ENCODE assay signal across 9 cellular contexts in genomic region chr16:11224894-11225676, GRCh38. TPM values are rescaled to one million over a fixed set of nuclear protein-coding genes. Genes with fewer than 3 reads are reported as not detected.
DNase-seq lines count a peak whose midpoint lies in the region; ATAC-seq, FAIRE-seq and TF ChIP-seq lines count a peak whose summit lies in the region.
"Had no signal": no experiment of that assay in that cellular context is flagged by ENCODE, and none has a peak within 500 bp of the region (broad histone marks: within the 10 kb centered on the region; RNA-seq: fewer than 3 reads in every experiment).

No MANE protein-coding gene starts in this region.

- H3K23me2 ChIP-seq in H1 (ENCODE audit: low read depth, low read length), result peaks cover 1% of the 10 kb centered on the region; the same call in 1 of the 2 replicates

- no peaks in the 10 kb centered on the region for H4K20me1 ChIP-seq in H1 (replicated peaks in 1 of 2; ENCODE audit: control insufficient read depth in 1 of 2, insufficient read depth in 2 of 2, low read length in 2 of 2)

- no peak overlapping the region for H3K9ac ChIP-seq in H1 (replicated peaks in 1 of 4; ENCODE audit: extremely low read depth in 1 of 4, low read depth in 3 of 4, low read length in 3 of 4)

- CTCF ChIA-PET in H1 (lab: Charles Lee; ENCODE audit: partially characterized antibody), result interaction anchor here (0.6 to 2.0 kb wide), 4 partner anchors 31 to 260 kb away, joined by 3 to 6 read pairs (median 3); partner anchors contain the start of gene SOCS1

- no peaks in the 10 kb centered on the region for H3K36me3 ChIP-seq in H1 (ENCODE audit: control insufficient read depth in 2 of 4, insufficient read depth in 4 of 4, low read length in 3 of 4)

- no peaks in the 10 kb centered on the region for H3K79me1 ChIP-seq in H1 (ENCODE audit: low read depth, low read length)

- no peak for TF ChIP-seq RAD21 in H1 (IDR thresholded peaks at IDR 0.05 in 1 of 2, conservative IDR thresholded peaks at IDR 0.05 in 1 of 2; ENCODE audit: low read depth in 2 of 2, low read length in 2 of 2)

- H4K91ac ChIP-seq in H1 (replicated peaks; ENCODE audit: insufficient read length, low read length), result no peak overlapping the region

- no peak overlapping the region for H3K56ac ChIP-seq in H1 (replicated peaks; ENCODE audit: insufficient read length, low read depth, low read length)

- H3K23ac ChIP-seq in H1 (ENCODE audit: insufficient read length), result no peak overlapping the region

- POLR2A ChIA-PET in H1 (lab: Charles Lee; ENCODE audit: partially characterized antibody), result interaction anchor here (1.0 to 1.7 kb wide), 4 partner anchors 13 to 73 kb away, joined by 3 to 6 read pairs (median 4); no protein-coding TSS in a partner anchor

- H3K4me1 ChIP-seq in H1 (replicated peaks in 1 of 4; ENCODE audit: control insufficient read depth in 3 of 4, insufficient read depth in 4 of 4, low read length in 3 of 4), result no peaks in the 10 kb centered on the region; a peak in 2 of 7 replicates

- H3K27me3 ChIP-seq in H1 (replicated peaks in 1 of 4; ENCODE audit: control insufficient read depth in 3 of 4, extremely low read depth in 1 of 4, insufficient read depth in 3 of 4, low read length in 3 of 4), result no peaks in the 10 kb centered on the region

- no peak overlapping the region for H3K27ac ChIP-seq in H1 (ENCODE audit: low read depth, low read length)

- H3K4me3 ChIP-seq in H1 (ENCODE audit: extremely low read depth in 1 of 4, insufficient read depth in 2 of 4, low read depth in 3 of 4, low read length in 4 of 4), result no peak overlapping the region

- H3K79me2 ChIP-seq in H1 (ENCODE audit: control insufficient read depth in 1 of 2, insufficient read depth in 2 of 2, low read length in 2 of 2), result no peaks in the 10 kb centered on the region

- H3K18ac ChIP-seq in H1 (ENCODE audit: extremely low read depth, low read length), result no peak overlapping the region; the same call in 1 of the 2 replicates

- H2BK12ac ChIP-seq in H1 (ENCODE audit: low read depth, low read length), result no peak overlapping the region

- no peak overlapping the region for H4K8ac ChIP-seq in H1 (ENCODE audit: extremely low read depth, insufficient read depth, low read length)

- H4K5ac ChIP-seq in H1 (ENCODE audit: insufficient read length, low read depth, low read length), result no peak overlapping the region

- no peak overlapping the region for H2AFZ ChIP-seq in H1 (ENCODE audit: low read length)

- no peak overlapping the region for H3K14ac ChIP-seq in H1 (ENCODE audit: insufficient read length)

- no peak overlapping the region for H3K4ac ChIP-seq in H1 (replicated peaks; ENCODE audit: insufficient read length, low read depth, low read length)

- no peak for TF ChIP-seq EP300 in H1 (IDR thresholded peaks at IDR 0.05; ENCODE audit: borderline replicate concordance in 1 of 2, low read depth in 2 of 2, low read length in 2 of 2)

- TF ChIP-seq CTCF in H1 (IDR thresholded peaks at IDR 0.05; ENCODE audit: control extremely low read depth in 1 of 3, insufficient read depth in 1 of 3, low read depth in 1 of 3, low read length in 3 of 3), result no peak

- DNase-seq in activated CD4-positive, alpha-beta T cell treated with anti-CD3 and anti-CD28 coated beads for 1 hour, result peak; percentile 62
- no peak for DNase-seq in H1 (ENCODE audit: low read depth in 1 of 2, low spot score in 2 of 2)
- peak; percentile 79 to 81 for DNase-seq in stimulated activated CD4-positive, alpha-beta T cell treated with anti-CD3 and anti-CD28 coated beads, Interleukin-4, amount 100 ng/mL, for 48 hours (ENCODE audit: low read depth in 2 of 2)
- no peak for DNase-seq in medulla oblongata (ENCODE audit: extremely low spot score)
- no peak for DNase-seq in DMS 273 (lab: John Stamatoyannopoulos, UW; ENCODE audit: unreplicated experiment)
- no peak for DNase-seq in DMS79 (lab: John Stamatoyannopoulos, UW)

- TF ChIP-seq POLR2A in H1 (IDR thresholded peaks at IDR 0.05; ENCODE audit: control extremely low read depth in 1 of 2, low read depth in 2 of 2, low read length in 2 of 2), result no peak

- FAIRE-seq in H1 (lab: Jason Lieb, UNC), result no peak

- no peak overlapping the region for H3K4me2 ChIP-seq in H1 (ENCODE audit: insufficient read depth in 1 of 2, low read depth in 2 of 2, low read length in 2 of 2)

- no peak overlapping the region for H2AK5ac ChIP-seq in H1 (ENCODE audit: low read depth, low read length)

- no peak overlapping the region for H2BK5ac ChIP-seq in H1 (ENCODE audit: low read depth, low read length)

- no peaks in the 10 kb centered on the region for H3K9me3 ChIP-seq in H1 (ENCODE audit: insufficient read depth in 2 of 2, low read depth in 1 of 2, low read length in 1 of 2)

- H2BK20ac ChIP-seq in H1 (ENCODE audit: low read length), result no peak overlapping the region

- no peak overlapping the region for H2BK120ac ChIP-seq in H1 (replicated peaks; ENCODE audit: low read depth, low read length)

- H2BK15ac ChIP-seq in H1 (ENCODE audit: low read length), result no peak overlapping the region

- WGBS in H1 (ENCODE audit: extremely low coverage in 1 of 2, insufficient coverage in 1 of 2, insufficient read length in 1 of 2, insufficient replicate concordance in 2 of 2, low coverage in 1 of 2, low lambda C conversion rate in 2 of 2, missing lambda C conversion rate in 1 of 2), 2 experiments, result 86% methylated on average over 21 of the region's 21 CpGs; no CpG with 5 or more reads in 1 of the 2 experiments

- peak; percentile 88 for ATAC-seq in GM19023 (IDR thresholded peaks at IDR 0.05; ENCODE audit: unreplicated experiment)
- peak; percentile 82 for ATAC-seq in HG03135 (IDR thresholded peaks at IDR 0.05; ENCODE audit: unreplicated experiment)

TF ChIP-seq in H1, 55 proteins besides CTCF, POLR2A, EP300 and RAD21 (continues in another document):
- TF ChIP-seq CREB1 (IDR thresholded peaks at IDR 0.05), result no peak
- TF ChIP-seq ASH2L (IDR thresholded peaks at IDR 0.05; ENCODE audit: low read length), result no peak
- TF ChIP-seq SAP30 (IDR thresholded peaks at IDR 0.05; ENCODE audit: insufficient read depth, insufficient replicate concordance, low read length), result no peak
- no peak for TF ChIP-seq USF2 (IDR thresholded peaks at IDR 0.05; ENCODE audit: low read length)

RNA-seq across cellular contexts. Expression of gene SOCS1, which starts 30.9 kb away (rescaled TPM):
- 48.9 and 49.8 TPM in 2 replicates for total RNA-seq in H1 (2021; fragmentation: NEBNext Ultra II Directional; extraction: Animal tissue kit (Norgen Biotek cat#: 25700))
- 21.0 and 46.5 TPM in 2 replicates for polyA plus RNA-seq in H1 (2011; rRNA removed)
- 17.0 TPM for polyA plus RNA-seq in H1 (2011; cell fraction: cytosol; rRNA removed)
- polyA plus RNA-seq in H1 (2011; cell fraction: nucleus; rRNA removed), result 36.0 TPM
- 9.9 to 28.9 TPM (median 25.5 TPM) in 4 replicates for polyA plus RNA-seq in H1 (2012, experiment 1 of 2)
- polyA plus RNA-seq in H1 (2012, experiment 2 of 2), result 20.5 TPM
- 83.3 TPM for polyA plus RNA-seq in H1 (2013, experiment 1 of 2)
- 90.5 TPM for polyA plus RNA-seq in H1 (2013, experiment 2 of 2)
- 1.7 and 4.1 TPM in 2 replicates for polyA minus RNA-seq in H1 (2011; rRNA and poly(A)+ RNA removed)
- polyA minus RNA-seq in H1 (2011; cell fraction: cytosol; rRNA and poly(A)+ RNA removed), result 22.5 TPM
- 60.0 TPM for polyA minus RNA-seq in H1 (2011; cell fraction: nucleus; rRNA and poly(A)+ RNA removed)

RNA-seq across cellular contexts. Expression of gene TNP2, which starts 44.0 kb away (rescaled TPM):
- not detected in 2 replicates for total RNA-seq in H1 (2021; fragmentation: NEBNext Ultra II Directional; extraction: Animal tissue kit (Norgen Biotek cat#: 25700))
- not detected in 2 replicates for polyA plus RNA-seq in H1 (2011; rRNA removed)
- not detected for polyA plus RNA-seq in H1 (2011; cell fraction: cytosol; rRNA removed)
- polyA plus RNA-seq in H1 (2011; cell fraction: nucleus; rRNA removed), result not detected
- not detected in 4 replicates for polyA plus RNA-seq in H1 (2012, experiment 1 of 2)
- not detected for polyA plus RNA-seq in H1 (2012, experiment 2 of 2)
- polyA plus RNA-seq in H1 (2013, experiment 1 of 2), result not detected
- polyA plus RNA-seq in H1 (2013, experiment 2 of 2), result not detected
- polyA minus RNA-seq in H1 (2011; rRNA and poly(A)+ RNA removed), result not detected in 2 replicates
- polyA minus RNA-seq in H1 (2011; cell fraction: cytosol; rRNA and poly(A)+ RNA removed), result not detected
- polyA minus RNA-seq in H1 (2011; cell fraction: nucleus; rRNA and poly(A)+ RNA removed), result not detected
- total RNA-seq: T-helper 2 cell treated with Interferon-gamma antibody and Interleukin-4, amounts not matched to agents 100 ng/mL and 5 ng/mL, for 36 hours had no signal

RNA-seq across cellular contexts. Expression of gene PRM3, which starts 48.3 kb away (rescaled TPM):
- total RNA-seq in H1 (2021; fragmentation: NEBNext Ultra II Directional; extraction: Animal tissue kit (Norgen Biotek cat#: 25700)), result not detected in 2 replicates
- not detected in 2 replicates for polyA plus RNA-seq in H1 (2011; rRNA removed)
- not detected for polyA plus RNA-seq in H1 (2011; cell fraction: cytosol; rRNA removed)
- not detected for polyA plus RNA-seq in H1 (2011; cell fraction: nucleus; rRNA removed)
- not detected in 4 replicates for polyA plus RNA-seq in H1 (2012, experiment 1 of 2)
- not detected for polyA plus RNA-seq in H1 (2012, experiment 2 of 2)
- not detected for polyA plus RNA-seq in H1 (2013, experiment 1 of 2)
- polyA plus RNA-seq in H1 (2013, experiment 2 of 2), result not detected
- not detected in 2 replicates for polyA minus RNA-seq in H1 (2011; rRNA and poly(A)+ RNA removed)
- polyA minus RNA-seq in H1 (2011; cell fraction: cytosol; rRNA and poly(A)+ RNA removed), result not detected
- polyA minus RNA-seq in H1 (2011; cell fraction: nucleus; rRNA and poly(A)+ RNA removed), result not detected
- total RNA-seq: T-helper 2 cell treated with Interferon-gamma antibody and Interleukin-4, amounts not matched to agents 100 ng/mL and 5 ng/mL, for 36 hours had no signal

RNA-seq across cellular contexts. Expression of gene PRM2, which starts 51.2 kb away (rescaled TPM):
- not detected in 2 replicates for total RNA-seq in H1 (2021; fragmentation: NEBNext Ultra II Directional; extraction: Animal tissue kit (Norgen Biotek cat#: 25700))
- polyA plus RNA-seq in H1 (2011; rRNA removed), result not detected in 2 replicates
- polyA plus RNA-seq in H1 (2011; cell fraction: cytosol; rRNA removed), result not detected
- not detected for polyA plus RNA-seq in H1 (2011; cell fraction: nucleus; rRNA removed)
- not detected in 4 replicates for polyA plus RNA-seq in H1 (2012, experiment 1 of 2)
- not detected for polyA plus RNA-seq in H1 (2012, experiment 2 of 2)
- not detected for polyA plus RNA-seq in H1 (2013, experiment 1 of 2)
- polyA plus RNA-seq in H1 (2013, experiment 2 of 2), result not detected
- not detected in 2 replicates for polyA minus RNA-seq in H1 (2011; rRNA and poly(A)+ RNA removed)
- polyA minus RNA-seq in H1 (2011; cell fraction: cytosol; rRNA and poly(A)+ RNA removed), result not detected
- polyA minus RNA-seq in H1 (2011; cell fraction: nucleus; rRNA and poly(A)+ RNA removed), result not detected
- total RNA-seq: T-helper 2 cell treated with Interferon-gamma antibody and Interleukin-4, amounts not matched to agents 100 ng/mL and 5 ng/mL, for 36 hours had no signal

RNA-seq across cellular contexts. Expression of gene PRM1, which starts 56.0 kb away (rescaled TPM):
- 0.82 and 0.92 TPM in 2 replicates for total RNA-seq in H1 (2021; fragmentation: NEBNext Ultra II Directional; extraction: Animal tissue kit (Norgen Biotek cat#: 25700))
- polyA plus RNA-seq in H1 (2011; rRNA removed), result 0.54 TPM in 1 of 2 replicates, not detected in the other
- polyA plus RNA-seq in H1 (2011; cell fraction: cytosol; rRNA removed), result 0.65 TPM
- polyA plus RNA-seq in H1 (2011; cell fraction: nucleus; rRNA removed), result 0.47 TPM
- 0.60 to 1.1 TPM in 2 of 4 replicates, not detected in the others for polyA plus RNA-seq in H1 (2012, experiment 1 of 2)
- polyA plus RNA-seq in H1 (2012, experiment 2 of 2), result not detected
- polyA plus RNA-seq in H1 (2013, experiment 1 of 2), result 1.3 TPM
- 0.68 TPM for polyA plus RNA-seq in H1 (2013, experiment 2 of 2)
- not detected in 2 replicates for polyA minus RNA-seq in H1 (2011; rRNA and poly(A)+ RNA removed)
- polyA minus RNA-seq in H1 (2011; cell fraction: cytosol; rRNA and poly(A)+ RNA removed), result not detected
- polyA minus RNA-seq in H1 (2011; cell fraction: nucleus; rRNA and poly(A)+ RNA removed), result not detected
- total RNA-seq: T-helper 2 cell treated with Interferon-gamma antibody and Interleukin-4, amounts not matched to agents 100 ng/mL and 5 ng/mL, for 36 hours had no signal

Comparison
In these comparisons a context has a peak if more than half of its experiments do, and no peak if none do; other contexts are left out.
1. DNase-seq: peak in activated CD4-positive, alpha-beta T cell treated with anti-CD3 and anti-CD28 coated beads for 1 hour (single experiment) and stimulated activated CD4-positive, alpha-beta T cell treated with anti-CD3 and anti-CD28 coated beads, Interleukin-4, amount 100 ng/mL, for 48 hours (2 of 2); none in H1 (0 of 2), medulla oblongata (single experiment), DMS 273 (single experiment) and DMS79 (single experiment).